Comparison of ENCODE assay signal across 9 cellular contexts in genomic region chr1:12478612-12478985, GRCh38.
DNase-seq lines count a peak whose midpoint lies in the region; ATAC-seq and TF ChIP-seq lines count a peak whose summit lies in the region.
"Had no signal": no experiment of that assay in that cellular context is flagged by ENCODE, and none has a peak within 500 bp of the region (broad histone marks: within the 10 kb centered on the region; RNA-seq: fewer than 3 reads in every experiment).

No MANE protein-coding gene starts in this region.

- peak; percentile 25 for ATAC-seq in GM23338
- ATAC-seq in gastrocnemius medialis, result peak; percentile 35 to 49
- ATAC-seq in GM19455 (IDR thresholded peaks at IDR 0.05; ENCODE audit: unreplicated experiment), result no peak
- no peak for ATAC-seq in HG03571 (IDR thresholded peaks at IDR 0.05; ENCODE audit: unreplicated experiment)

- H3K27me3 ChIP-seq in GM23338 (ENCODE audit: insufficient read depth) (no peaks in the 10 kb centered on the region), gastrocnemius medialis (no peaks in the 10 kb centered on the region)

- no peak overlapping the region for H3K27ac ChIP-seq in GM23338 (ENCODE audit: low read depth)
- H3K27ac ChIP-seq in epithelial cell of prostate, result peak overlapping the region; percentile 56
- peak overlapping the region; percentile 72 to 88 (median 82) for H3K27ac ChIP-seq in gastrocnemius medialis

- no peak for DNase-seq in GM23338 (ENCODE audit: low spot score)
- DNase-seq in activated CD4-positive, alpha-beta T cell treated with anti-CD3 and anti-CD28 coated beads for 48 hours, result peak; percentile 33
- DNase-seq in epithelial cell of prostate (ENCODE audit: low read depth, low spot score), result no peak
- DNase-seq in gastrocnemius medialis, result peak; percentile 73 to 80
- DNase-seq in NCI-H187 treated with DMSO at 0.1 percent for 48 hours (lab: John Stamatoyannopoulos, UW), result no peak
- DNase-seq in head of caudate nucleus, result no peak
- DNase-seq: SIG-M5 had no signal

- H3K4me1 ChIP-seq in GM23338 (ENCODE audit: insufficient read depth) (peaks cover 9% of the 10 kb centered on the region), gastrocnemius medialis (peaks cover 78 to 83% of the 10 kb centered on the region in 2 donors)

- no peaks in the 10 kb centered on the region for H3F3A ChIP-seq in GM23338 (replicated peaks; ENCODE audit: low read depth)

- no peak for TF ChIP-seq POLR2A in gastrocnemius medialis (IDR thresholded peaks at IDR 0.05)

- intact Hi-C loops in gastrocnemius medialis (cut with DNase I; ENCODE audit: low total_unique reads) (no loop called here), head of caudate nucleus (cut with DNase I) (no loop called here)

- peaks cover 12% of the 10 kb centered on the region for H3K4me1 Mint-ChIP-seq in GM23338

- no peak overlapping the region for H3K4me3 Mint-ChIP-seq in GM23338

- in situ Hi-C loops in gastrocnemius medialis (cut with MboI; ENCODE audit: low sequenced_read_pairs in 4 of 4), result no loop called here

- H3K27ac Mint-ChIP-seq in GM23338, result no peak overlapping the region; the same call in 1 of the 2 replicates

- peaks cover 12% of the 10 kb centered on the region for H3K9me3 Mint-ChIP-seq in GM23338

- peaks cover 16% of the 10 kb centered on the region for H3K36me3 Mint-ChIP-seq in GM23338 (ENCODE audit: low read depth)

- H3K4me3 ChIP-seq in GM23338 (no peak overlapping the region), gastrocnemius medialis (no peak overlapping the region)

- no peak overlapping the region for H2AFZ ChIP-seq in GM23338

- H3K36me3 ChIP-seq in GM23338 (ENCODE audit: insufficient read depth), result peaks cover 6% of the 10 kb centered on the region; the same call in 1 of the 2 replicates
- H3K36me3 ChIP-seq in gastrocnemius medialis, result no peaks in the 10 kb centered on the region

- no peaks in the 10 kb centered on the region for H3K79me2 ChIP-seq in GM23338 (replicated peaks; ENCODE audit: insufficient read depth)

- no peak for TF ChIP-seq CTCF in GM23338 (conservative IDR thresholded peaks at IDR 0.05; ENCODE audit: low read depth in 2 of 2)
- no peak for TF ChIP-seq CTCF in gastrocnemius medialis (IDR thresholded peaks at IDR 0.05 in 4 of 5, conservative IDR thresholded peaks at IDR 0.05 in 1 of 5)

- H3K27me3 Mint-ChIP-seq in GM23338 (ENCODE audit: insufficient read depth, low read depth, poor library complexity), result no peaks in the 10 kb centered on the region

- no peaks in the 10 kb centered on the region for H4K20me1 ChIP-seq in GM23338 (replicated peaks; ENCODE audit: insufficient read depth)

- H3K4me2 ChIP-seq in GM23338, result no peak overlapping the region

- 0 out of 2 replicates have a peak, but pooled peaks cover 4% of the 10 kb centered on the region for H3K9me2 ChIP-seq in GM23338 (ENCODE audit: insufficient read depth)

- H3K9me3 ChIP-seq in gastrocnemius medialis, result no peaks in the 10 kb centered on the region

TF ChIP-seq in GM23338, 12 proteins besides CTCF, POLR2A, EP300 and RAD21 (continues in another document):
- TF ChIP-seq CREB1 (CRISPR knock-in tag; IDR thresholded peaks at IDR 0.05; ENCODE audit: low read depth), result no peak
- TF ChIP-seq, protein P1, sequence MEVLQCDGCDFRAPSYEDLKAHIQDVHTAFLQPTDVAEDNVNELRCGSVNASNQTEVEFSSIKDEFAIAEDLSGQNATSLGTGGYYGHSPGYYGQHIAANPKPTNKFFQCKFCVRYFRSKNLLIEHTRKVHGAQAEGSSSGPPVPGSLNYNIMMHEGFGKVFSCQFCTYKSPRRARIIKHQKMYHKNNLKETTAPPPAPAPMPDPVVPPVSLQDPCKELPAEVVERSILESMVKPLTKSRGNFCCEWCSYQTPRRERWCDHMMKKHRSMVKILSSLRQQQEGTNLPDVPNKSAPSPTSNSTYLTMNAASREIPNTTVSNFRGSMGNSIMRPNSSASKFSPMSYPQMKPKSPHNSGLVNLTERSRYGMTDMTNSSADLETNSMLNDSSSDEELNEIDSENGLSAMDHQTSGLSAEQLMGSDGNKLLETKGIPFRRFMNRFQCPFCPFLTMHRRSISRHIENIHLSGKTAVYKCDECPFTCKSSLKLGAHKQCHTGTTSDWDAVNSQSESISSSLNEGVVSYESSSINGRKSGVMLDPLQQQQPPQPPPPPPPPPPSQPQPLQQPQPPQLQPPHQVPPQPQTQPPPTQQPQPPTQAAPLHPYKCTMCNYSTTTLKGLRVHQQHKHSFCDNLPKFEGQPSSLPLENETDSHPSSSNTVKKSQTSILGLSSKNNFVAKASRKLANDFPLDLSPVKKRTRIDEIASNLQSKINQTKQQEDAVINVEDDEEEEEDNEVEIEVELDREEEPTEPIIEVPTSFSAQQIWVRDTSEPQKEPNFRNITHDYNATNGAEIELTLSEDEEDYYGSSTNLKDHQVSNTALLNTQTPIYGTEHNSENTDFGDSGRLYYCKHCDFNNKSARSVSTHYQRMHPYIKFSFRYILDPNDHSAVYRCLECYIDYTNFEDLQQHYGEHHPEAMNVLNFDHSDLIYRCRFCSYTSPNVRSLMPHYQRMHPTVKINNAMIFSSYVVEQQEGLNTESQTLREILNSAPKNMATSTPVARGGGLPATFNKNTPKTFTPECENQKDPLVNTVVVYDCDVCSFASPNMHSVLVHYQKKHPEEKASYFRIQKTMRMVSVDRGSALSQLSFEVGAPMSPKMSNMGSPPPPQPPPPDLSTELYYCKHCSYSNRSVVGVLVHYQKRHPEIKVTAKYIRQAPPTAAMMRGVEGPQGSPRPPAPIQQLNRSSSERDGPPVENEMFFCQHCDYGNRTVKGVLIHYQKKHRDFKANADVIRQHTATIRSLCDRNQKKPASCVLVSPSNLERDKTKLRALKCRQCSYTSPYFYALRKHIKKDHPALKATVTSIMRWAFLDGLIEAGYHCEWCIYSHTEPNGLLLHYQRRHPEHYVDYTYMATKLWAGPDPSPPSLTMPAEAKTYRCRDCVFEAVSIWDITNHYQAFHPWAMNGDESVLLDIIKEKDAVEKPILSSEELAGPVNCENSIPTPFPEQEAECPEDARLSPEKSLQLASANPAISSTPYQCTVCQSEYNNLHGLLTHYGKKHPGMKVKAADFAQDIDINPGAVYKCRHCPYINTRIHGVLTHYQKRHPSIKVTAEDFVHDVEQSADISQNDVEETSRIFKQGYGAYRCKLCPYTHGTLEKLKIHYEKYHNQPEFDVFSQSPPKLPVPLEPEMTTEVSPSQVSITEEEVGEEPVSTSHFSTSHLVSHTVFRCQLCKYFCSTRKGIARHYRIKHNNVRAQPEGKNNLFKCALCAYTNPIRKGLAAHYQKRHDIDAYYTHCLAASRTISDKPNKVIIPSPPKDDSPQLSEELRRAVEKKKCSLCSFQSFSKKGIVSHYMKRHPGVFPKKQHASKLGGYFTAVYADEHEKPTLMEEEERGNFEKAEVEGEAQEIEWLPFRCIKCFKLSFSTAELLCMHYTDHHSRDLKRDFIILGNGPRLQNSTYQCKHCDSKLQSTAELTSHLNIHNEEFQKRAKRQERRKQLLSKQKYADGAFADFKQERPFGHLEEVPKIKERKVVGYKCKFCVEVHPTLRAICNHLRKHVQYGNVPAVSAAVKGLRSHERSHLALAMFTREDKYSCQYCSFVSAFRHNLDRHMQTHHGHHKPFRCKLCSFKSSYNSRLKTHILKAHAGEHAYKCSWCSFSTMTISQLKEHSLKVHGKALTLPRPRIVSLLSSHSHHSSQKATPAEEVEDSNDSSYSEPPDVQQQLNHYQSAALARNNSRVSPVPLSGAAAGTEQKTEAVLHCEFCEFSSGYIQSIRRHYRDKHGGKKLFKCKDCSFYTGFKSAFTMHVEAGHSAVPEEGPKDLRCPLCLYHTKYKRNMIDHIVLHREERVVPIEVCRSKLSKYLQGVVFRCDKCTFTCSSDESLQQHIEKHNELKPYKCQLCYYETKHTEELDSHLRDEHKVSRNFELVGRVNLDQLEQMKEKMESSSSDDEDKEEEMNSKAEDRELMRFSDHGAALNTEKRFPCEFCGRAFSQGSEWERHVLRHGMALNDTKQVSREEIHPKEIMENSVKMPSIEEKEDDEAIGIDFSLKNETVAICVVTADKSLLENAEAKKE (CRISPR knock-in tag; IDR thresholded peaks at IDR 0.05), result no peak
- no peak for TF ChIP-seq ZNF331 (CRISPR knock-in tag; IDR thresholded peaks at IDR 0.05; ENCODE audit: low read depth)
- TF ChIP-seq EZH2phosphoT487 (IDR thresholded peaks at IDR 0.05; ENCODE audit: unreplicated experiment), result no peak
- TF ChIP-seq ZNF114 (CRISPR knock-in tag; IDR thresholded peaks at IDR 0.05), result no peak
- TF ChIP-seq, protein P2, sequence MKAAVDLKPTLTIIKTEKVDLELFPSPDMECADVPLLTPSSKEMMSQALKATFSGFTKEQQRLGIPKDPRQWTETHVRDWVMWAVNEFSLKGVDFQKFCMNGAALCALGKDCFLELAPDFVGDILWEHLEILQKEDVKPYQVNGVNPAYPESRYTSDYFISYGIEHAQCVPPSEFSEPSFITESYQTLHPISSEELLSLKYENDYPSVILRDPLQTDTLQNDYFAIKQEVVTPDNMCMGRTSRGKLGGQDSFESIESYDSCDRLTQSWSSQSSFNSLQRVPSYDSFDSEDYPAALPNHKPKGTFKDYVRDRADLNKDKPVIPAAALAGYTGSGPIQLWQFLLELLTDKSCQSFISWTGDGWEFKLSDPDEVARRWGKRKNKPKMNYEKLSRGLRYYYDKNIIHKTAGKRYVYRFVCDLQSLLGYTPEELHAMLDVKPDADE (IDR thresholded peaks at IDR 0.05), result no peak
- no peak for TF ChIP-seq NANOG (IDR thresholded peaks at IDR 0.05; ENCODE audit: borderline replicate concordance)
- no peak for TF ChIP-seq STAT1 (IDR thresholded peaks at IDR 0.05; ENCODE audit: unreplicated experiment)

Comparison
In these comparisons a context has a peak if more than half of its experiments do, and no peak if none do; other contexts are left out.
1. ATAC-seq: peak in GM23338 (single experiment) and gastrocnemius medialis (2 of 2); none in GM19455 (single experiment) and HG03571 (single experiment).
2. DNase-seq: peak in activated CD4-positive, alpha-beta T cell treated with anti-CD3 and anti-CD28 coated beads for 48 hours (single experiment) and gastrocnemius medialis (2 of 2); none in GM23338 (single experiment), epithelial cell of prostate (single experiment), NCI-H187 treated with DMSO at 0.1 percent for 48 hours (single experiment) and head of caudate nucleus (0 of 42).